In the genomic region with DNA sequence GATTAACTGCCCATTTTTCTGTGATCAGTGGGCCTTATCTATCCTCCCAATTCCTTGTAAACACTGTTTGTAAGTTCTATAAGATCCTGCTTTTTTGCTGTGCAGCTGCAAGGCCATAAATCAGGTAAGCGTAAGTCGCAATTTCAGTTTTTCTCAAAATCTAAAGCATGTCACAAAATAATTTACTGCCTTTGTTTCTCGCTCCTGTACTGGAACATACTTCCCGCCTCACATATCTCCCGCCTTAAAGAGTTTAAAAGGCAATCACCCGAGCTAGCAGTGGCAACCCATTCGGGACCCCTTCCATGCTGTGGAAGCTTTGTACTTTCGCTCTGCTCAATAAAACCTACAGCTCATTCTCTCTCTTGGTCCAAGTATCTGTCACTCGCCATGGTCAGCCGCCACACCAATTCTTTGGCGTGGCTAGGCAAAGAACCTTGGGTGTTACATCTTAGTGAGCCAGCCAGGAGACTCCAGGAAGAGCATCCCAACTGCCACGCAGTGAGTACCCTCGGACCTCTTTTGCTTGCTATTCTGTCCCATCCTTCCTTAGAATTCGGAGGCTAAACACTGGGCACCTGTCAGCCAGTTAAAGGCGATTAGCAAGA, we compare ENCODE assay signal across 21 cellular contexts. TPM values are rescaled to one million over a fixed set of nuclear protein-coding genes. Genes with fewer than 3 reads are reported as not detected.
A peak's percentile ranks its signal among the peaks of the same experiment; 100 is the strongest.
DNase-seq lines count a peak whose midpoint lies in the region; ATAC-seq, FAIRE-seq and TF ChIP-seq lines count a peak whose summit lies in the region.
"Had no signal": no experiment of that assay in that cellular context is flagged by ENCODE, and none has a peak within 500 bp of the region (broad histone marks: within the 10 kb centered on the region; RNA-seq: fewer than 3 reads in every experiment).

No MANE protein-coding gene starts in this region.

- H3K27ac Mint-ChIP-seq in activated CD8-positive, alpha-beta T cell treated with anti-CD3 and anti-CD28 coated beads for 36 hours, result peak overlapping the region; percentile 21
- no peak overlapping the region for H3K27ac Mint-ChIP-seq in activated CD8-positive, alpha-beta T cell treated with anti-CD3 and anti-CD28 coated beads, Interleukin-2, amount 10 ng/mL, durations not matched to agents 7 days and 5 days
- H3K27ac Mint-ChIP-seq in WTC11, result peak overlapping the region; percentile 2; the same call in 1 of the 2 replicates
- H3K27ac Mint-ChIP-seq in naive thymus-derived CD4-positive, alpha-beta T cell, result peak overlapping the region in 5 of 9 donors; percentile 2 to 86 (median 59)
- peak overlapping the region; percentile 64 for H3K27ac Mint-ChIP-seq in stimulated activated effector memory CD8-positive, alpha-beta T cell treated with anti-CD3 and anti-CD28 coated beads, Interleukin-12 subunit alpha, Interleukin-12 subunit beta, amount 100 ng/mL, for 72 hours
- H3K27ac Mint-ChIP-seq: CD14-positive monocyte had no signal

- ATAC-seq in activated CD8-positive, alpha-beta T cell treated with anti-CD3 and anti-CD28 coated beads for 36 hours, result no peak
- ATAC-seq in activated CD8-positive, alpha-beta T cell treated with anti-CD3 and anti-CD28 coated beads, Interleukin-2, amount 10 ng/mL, durations not matched to agents 7 days and 5 days, result no peak
- no peak for ATAC-seq in WTC11
- ATAC-seq in naive thymus-derived CD4-positive, alpha-beta T cell, result no peak
- ATAC-seq in stimulated activated effector memory CD8-positive, alpha-beta T cell treated with anti-CD3 and anti-CD28 coated beads, Interleukin-12 subunit alpha, Interleukin-12 subunit beta, amount 100 ng/mL, for 72 hours, result no peak

- no peak for DNase-seq in activated CD8-positive, alpha-beta T cell treated with anti-CD3 and anti-CD28 coated beads for 36 hours
- no peak for DNase-seq in activated CD8-positive, alpha-beta T cell treated with anti-CD3 and anti-CD28 coated beads, Interleukin-2, amount 10 ng/mL, durations not matched to agents 7 days and 5 days
- DNase-seq in WTC11 (ENCODE audit: low spot score) (no peak), GM12892 (ENCODE audit: insufficient read length) (no peak), HAP-1 (ENCODE audit: low spot score in 2 of 2) (no peak), nucleus accumbens (lab: John Stamatoyannopoulos, UW) (no peak)
- no peak for DNase-seq in naive thymus-derived CD4-positive, alpha-beta T cell
- no peak for DNase-seq in stimulated activated effector memory CD8-positive, alpha-beta T cell treated with anti-CD3 and anti-CD28 coated beads, Interleukin-12 subunit alpha, Interleukin-12 subunit beta, amount 100 ng/mL, for 72 hours (ENCODE audit: low spot score in 2 of 2)
- DNase-seq: Calu3, DMS53, GOT3, NCI-H1417, NCI-H187, NCI-H345, NCI-H524 treated with DMSO at 0.1 percent for 48 hours, PC-9, SIG-M5 had no signal

- H3K27me3 Mint-ChIP-seq in activated CD8-positive, alpha-beta T cell treated with anti-CD3 and anti-CD28 coated beads for 36 hours, result no peaks in the 10 kb centered on the region
- no peaks in the 10 kb centered on the region for H3K27me3 Mint-ChIP-seq in activated CD8-positive, alpha-beta T cell treated with anti-CD3 and anti-CD28 coated beads, Interleukin-2, amount 10 ng/mL, durations not matched to agents 7 days and 5 days (ENCODE audit: low read depth)
- no peaks in the 10 kb centered on the region for H3K27me3 Mint-ChIP-seq in WTC11 (ENCODE audit: low read depth)
- no peaks in the 10 kb centered on the region for H3K27me3 Mint-ChIP-seq in naive thymus-derived CD4-positive, alpha-beta T cell

- peaks cover 51% of the 10 kb centered on the region for H3K4me1 Mint-ChIP-seq in activated CD8-positive, alpha-beta T cell treated with anti-CD3 and anti-CD28 coated beads for 36 hours (ENCODE audit: low read depth)
- H3K4me1 Mint-ChIP-seq in activated CD8-positive, alpha-beta T cell treated with anti-CD3 and anti-CD28 coated beads, Interleukin-2, amount 10 ng/mL, durations not matched to agents 7 days and 5 days (ENCODE audit: low read depth), result peaks cover 14% of the 10 kb centered on the region
- no peaks in the 10 kb centered on the region for H3K4me1 Mint-ChIP-seq in WTC11
- peaks cover 23 to 80% (median 73%) of the 10 kb centered on the region in 7 donors for H3K4me1 Mint-ChIP-seq in naive thymus-derived CD4-positive, alpha-beta T cell
- H3K4me1 Mint-ChIP-seq in stimulated activated effector memory CD8-positive, alpha-beta T cell treated with anti-CD3 and anti-CD28 coated beads, Interleukin-12 subunit alpha, Interleukin-12 subunit beta, amount 100 ng/mL, for 72 hours, result peaks cover 51% of the 10 kb centered on the region

- intact Hi-C loops in activated CD8-positive, alpha-beta T cell treated with anti-CD3 and anti-CD28 coated beads for 36 hours (cut with micrococcal nuclease), result no loop called here
- intact Hi-C loops in naive thymus-derived CD4-positive, alpha-beta T cell (cut with micrococcal nuclease), result loop anchor here (5.0 to 10.0 kb wide), 2 partner anchors 495 to 643 kb away; no protein-coding TSS in a partner anchor

- peaks cover 0 to 3% (median 0%) of the 10 kb centered on the region in 3 experiments for H3K36me3 ChIP-seq in naive thymus-derived CD4-positive, alpha-beta T cell (ENCODE audit: control insufficient read depth in 2 of 3, insufficient read depth in 3 of 3, low read length in 3 of 3)
- no peaks in the 10 kb centered on the region for H3K36me3 ChIP-seq in HAP-1 (replicated peaks)

- TF ChIP-seq CTCF in activated CD8-positive, alpha-beta T cell treated with anti-CD3 and anti-CD28 coated beads for 36 hours (IDR thresholded peaks at IDR 0.05), result no peak
- no peak for TF ChIP-seq CTCF in WTC11 (IDR thresholded peaks at IDR 0.05)

- POLR2A ChIA-PET in activated CD8-positive, alpha-beta T cell treated with anti-CD3 and anti-CD28 coated beads for 36 hours (lab: Charles Lee), result no interaction called here
- POLR2A ChIA-PET in activated CD8-positive, alpha-beta T cell treated with anti-CD3 and anti-CD28 coated beads, Interleukin-2, amount 10 ng/mL, durations not matched to agents 7 days and 5 days (lab: Charles Lee), result no interaction called here
- POLR2A ChIA-PET in WTC11 (lab: Charles Lee), result no interaction called here
- POLR2A ChIA-PET in naive thymus-derived CD4-positive, alpha-beta T cell (lab: Charles Lee), result interaction anchor here (1.0 kb wide), 1 partner anchor 34 kb away, joined by 3 read pairs; a partner anchor contains a TSS

- H3K4me3 Mint-ChIP-seq in activated CD8-positive, alpha-beta T cell treated with anti-CD3 and anti-CD28 coated beads for 36 hours, result no peak overlapping the region
- no peak overlapping the region for H3K4me3 Mint-ChIP-seq in activated CD8-positive, alpha-beta T cell treated with anti-CD3 and anti-CD28 coated beads, Interleukin-2, amount 10 ng/mL, durations not matched to agents 7 days and 5 days
- no peak overlapping the region for H3K4me3 Mint-ChIP-seq in WTC11
- H3K4me3 Mint-ChIP-seq in naive thymus-derived CD4-positive, alpha-beta T cell, result no peak overlapping the region
- no peak overlapping the region for H3K4me3 Mint-ChIP-seq in stimulated activated effector memory CD8-positive, alpha-beta T cell treated with anti-CD3 and anti-CD28 coated beads, Interleukin-12 subunit alpha, Interleukin-12 subunit beta, amount 100 ng/mL, for 72 hours
- H3K4me3 Mint-ChIP-seq: CD14-positive monocyte had no signal

- TF ChIP-seq POLR2A in GM12892 (IDR thresholded peaks at IDR 0.05; ENCODE audit: low read depth, low read length), result no peak

- in situ Hi-C loops in HAP-1 (cut with MboI; ENCODE audit: low sequenced_read_pairs), result no loop called here

- CTCF ChIA-PET in activated CD8-positive, alpha-beta T cell treated with anti-CD3 and anti-CD28 coated beads for 36 hours (lab: Charles Lee), result interaction anchor here (0.6 to 1.9 kb wide), 5 partner anchors 9 to 126 kb away, joined by 3 to 10 read pairs (median 4); no protein-coding TSS in a partner anchor
- CTCF ChIA-PET in activated CD8-positive, alpha-beta T cell treated with anti-CD3 and anti-CD28 coated beads, Interleukin-2, amount 10 ng/mL, durations not matched to agents 7 days and 5 days (lab: Charles Lee), result interaction anchor here (1.2 to 4.7 kb wide), 2 partner anchors 39 to 52 kb away, joined by 3 to 26 read pairs; no protein-coding TSS in a partner anchor
- CTCF ChIA-PET in WTC11 (lab: Charles Lee), result interaction anchor here (1.0 to 1.6 kb wide), 2 partner anchors 34 to 52 kb away, joined by 3 to 7 read pairs; no protein-coding TSS in a partner anchor
- CTCF ChIA-PET in naive thymus-derived CD4-positive, alpha-beta T cell (lab: Charles Lee), result interaction anchor here (1.0 to 1.5 kb wide), 6 partner anchors 16 to 333 kb away, joined by 3 to 11 read pairs (median 4); no protein-coding TSS in a partner anchor

- FAIRE-seq in GM12892 (lab: Jason Lieb, UNC), result no peak

- H3K27me3 ChIP-seq in naive thymus-derived CD4-positive, alpha-beta T cell (ENCODE audit: control insufficient read depth in 2 of 2, insufficient read depth in 2 of 2, low read length in 2 of 2), result no peaks in the 10 kb centered on the region
- no peaks in the 10 kb centered on the region for H3K27me3 ChIP-seq in HAP-1 (ENCODE audit: low read depth)

- H3K9me3 ChIP-seq in naive thymus-derived CD4-positive, alpha-beta T cell (ENCODE audit: control insufficient read depth in 2 of 3, low read length in 3 of 3), result no peaks in the 10 kb centered on the region
- H3K9me3 ChIP-seq in HAP-1, result no peaks in the 10 kb centered on the region

- peaks cover 0 to 8% of the 10 kb centered on the region in 2 donors for H3K4me1 ChIP-seq in naive thymus-derived CD4-positive, alpha-beta T cell (ENCODE audit: control insufficient read depth in 2 of 2, insufficient read depth in 2 of 2, low read length in 2 of 2)
- H3K4me1 ChIP-seq in HAP-1, result no peaks in the 10 kb centered on the region

- H3K36me3 Mint-ChIP-seq in activated CD8-positive, alpha-beta T cell treated with anti-CD3 and anti-CD28 coated beads for 36 hours (ENCODE audit: low read depth), result peaks cover 15% of the 10 kb centered on the region
- peaks cover 27% of the 10 kb centered on the region for H3K36me3 Mint-ChIP-seq in activated CD8-positive, alpha-beta T cell treated with anti-CD3 and anti-CD28 coated beads, Interleukin-2, amount 10 ng/mL, durations not matched to agents 7 days and 5 days (ENCODE audit: low read depth)
- peaks cover 2% of the 10 kb centered on the region; the same call in 1 of the 2 replicates for H3K36me3 Mint-ChIP-seq in WTC11
- H3K36me3 Mint-ChIP-seq in naive thymus-derived CD4-positive, alpha-beta T cell, result peaks cover 0 to 27% (median 15%) of the 10 kb centered on the region in 5 donors
- H3K36me3 Mint-ChIP-seq in stimulated activated effector memory CD8-positive, alpha-beta T cell treated with anti-CD3 and anti-CD28 coated beads, Interleukin-12 subunit alpha, Interleukin-12 subunit beta, amount 100 ng/mL, for 72 hours, result peaks cover 13% of the 10 kb centered on the region

- H3K9me3 Mint-ChIP-seq in activated CD8-positive, alpha-beta T cell treated with anti-CD3 and anti-CD28 coated beads for 36 hours, result peaks cover 3% of the 10 kb centered on the region
- H3K9me3 Mint-ChIP-seq in activated CD8-positive, alpha-beta T cell treated with anti-CD3 and anti-CD28 coated beads, Interleukin-2, amount 10 ng/mL, durations not matched to agents 7 days and 5 days (ENCODE audit: insufficient read depth), result peaks cover 7% of the 10 kb centered on the region
- H3K9me3 Mint-ChIP-seq in WTC11, result peaks cover 4% of the 10 kb centered on the region
- H3K9me3 Mint-ChIP-seq in naive thymus-derived CD4-positive, alpha-beta T cell, result peaks cover 0 to 12% (median 0%) of the 10 kb centered on the region in 11 donors
- no peaks in the 10 kb centered on the region for H3K9me3 Mint-ChIP-seq in stimulated activated effector memory CD8-positive, alpha-beta T cell treated with anti-CD3 and anti-CD28 coated beads, Interleukin-12 subunit alpha, Interleukin-12 subunit beta, amount 100 ng/mL, for 72 hours

- no peak overlapping the region for H3K27ac ChIP-seq in naive thymus-derived CD4-positive, alpha-beta T cell (ENCODE audit: low read depth, low read length)
- H3K27ac ChIP-seq: 22Rv1, KMS-11, PC-9, RWPE1 had no signal

- H3K4me3 ChIP-seq in naive thymus-derived CD4-positive, alpha-beta T cell (ENCODE audit: low read length), result no peak overlapping the region
- H3K4me3 ChIP-seq in HAP-1, result no peak overlapping the region
- H3K4me3 ChIP-seq: PC-9 had no signal

RNA-seq across cellular contexts. Expression of a gene that starts 33.9 kb away (rescaled TPM):
- total RNA-seq in activated CD8-positive, alpha-beta T cell treated with anti-CD3 and anti-CD28 coated beads for 36 hours, result 10 to 100 TPM; 39.6 to 40.3 TPM
- 10 to 100 TPM; 45.7 to 48.7 TPM for total RNA-seq in activated CD8-positive, alpha-beta T cell treated with anti-CD3 and anti-CD28 coated beads, Interleukin-2, amount 10 ng/mL, durations not matched to agents 7 days and 5 days
- total RNA-seq in WTC11 (2021), result 19.6 to 32.5 TPM (median 21.8 TPM) in 3 replicates
- total RNA-seq in naive thymus-derived CD4-positive, alpha-beta T cell, result 10 to 100 TPM; 51.1 to 89.1 (median 78.6) TPM
- 10 to 100 TPM; 47.3 to 47.8 TPM for polyA plus RNA-seq in naive thymus-derived CD4-positive, alpha-beta T cell
- polyA plus RNA-seq in GM12892 (2012; ENCODE audit: missing spikeins), result 11.5 TPM
